2 cellular contexts compared by ENCODE assay signal in genomic region chr12:104790296-104791125, GRCh38.
TF ChIP-seq lines count a peak whose summit lies in the region.

No MANE protein-coding gene starts in this region.

TF ChIP-seq in SK-N-SH treated with all-trans-retinoic acid at 6 μM for 48 hours, 23 proteins besides CTCF, POLR2A, EP300 and RAD21 (continued from another document):
- TF ChIP-seq CREB5 (CRISPR knock-in tag; IDR thresholded peaks at IDR 0.05; ENCODE audit: low read depth) = no peak
- TF ChIP-seq ZFP3 (CRISPR knock-in tag; IDR thresholded peaks at IDR 0.05) = no peak
- TF ChIP-seq CSDC2 (CRISPR knock-in tag; IDR thresholded peaks at IDR 0.05) = no peak
- no peak for TF ChIP-seq ZNF565 (CRISPR knock-in tag; conservative IDR thresholded peaks at IDR 0.05; ENCODE audit: low read depth)
- no peak for TF ChIP-seq TOX (CRISPR knock-in tag; IDR thresholded peaks at IDR 0.05; ENCODE audit: borderline replicate concordance)
- no peak for TF ChIP-seq ARNTL (CRISPR knock-in tag; IDR thresholded peaks at IDR 0.05; ENCODE audit: borderline replicate concordance, low read depth)
- TF ChIP-seq CSRNP3 (CRISPR knock-in tag; IDR thresholded peaks at IDR 0.05) = no peak
- TF ChIP-seq POU6F1 (CRISPR knock-in tag; IDR thresholded peaks at IDR 0.05; ENCODE audit: borderline replicate concordance, low read depth) = no peak
- TF ChIP-seq RARB (CRISPR knock-in tag; IDR thresholded peaks at IDR 0.05) = no peak

TF ChIP-seq in HepG2, 621 proteins besides CTCF, POLR2A, EP300 and RAD21 (continued from another document):
- TF ChIP-seq ZNF687 (CRISPR knock-in tag; IDR thresholded peaks at IDR 0.05) = 0 out of 2 replicates have a peak, but pooled peaks have one; percentile 20
- TF ChIP-seq BORCS8-MEF2B (CRISPR knock-in tag; IDR thresholded peaks at IDR 0.05) = no peak
- peak in 1 of 2 experiments; percentile 55; a peak in 1 of 4 replicates for TF ChIP-seq HMGXB4 (CRISPR knock-in tag; IDR thresholded peaks at IDR 0.05; ENCODE audit: borderline replicate concordance in 1 of 2, low read depth in 1 of 2)
- TF ChIP-seq ZNF574 (CRISPR knock-in tag; IDR thresholded peaks at IDR 0.05) = 0 out of 2 replicates have a peak, but pooled peaks have one; percentile 38
- peak; percentile 57 for TF ChIP-seq STAG1 (CRISPR knock-in tag; IDR thresholded peaks at IDR 0.05)
- TF ChIP-seq ZFX (CRISPR knock-in tag; IDR thresholded peaks at IDR 0.05; ENCODE audit: low read depth) = peak; percentile 28; the same call in 1 of the 2 replicates
- TF ChIP-seq PITX1 (CRISPR knock-in tag; IDR thresholded peaks at IDR 0.05) = no peak
- TF ChIP-seq XRCC5 (optimal IDR thresholded peaks at IDR 0.05; ENCODE audit: low read length) = peak; percentile 35
- no peak for TF ChIP-seq ZNF563 (CRISPR knock-in tag; IDR thresholded peaks at IDR 0.05)
- no peak for TF ChIP-seq NFIC (IDR thresholded peaks at IDR 0.05; ENCODE audit: low read length)
- TF ChIP-seq HNF1B (CRISPR knock-in tag; IDR thresholded peaks at IDR 0.05) = no peak
- TF ChIP-seq ATF7 (IDR thresholded peaks at IDR 0.05) = no peak
- TF ChIP-seq ATF7 (CRISPR knock-in tag; IDR thresholded peaks at IDR 0.05) = 0 out of 2 replicates have a peak, but pooled peaks have one; percentile 32
TF ChIP-seq in HepG2: peak in this region for 7.
